In the genomic region with DNA sequence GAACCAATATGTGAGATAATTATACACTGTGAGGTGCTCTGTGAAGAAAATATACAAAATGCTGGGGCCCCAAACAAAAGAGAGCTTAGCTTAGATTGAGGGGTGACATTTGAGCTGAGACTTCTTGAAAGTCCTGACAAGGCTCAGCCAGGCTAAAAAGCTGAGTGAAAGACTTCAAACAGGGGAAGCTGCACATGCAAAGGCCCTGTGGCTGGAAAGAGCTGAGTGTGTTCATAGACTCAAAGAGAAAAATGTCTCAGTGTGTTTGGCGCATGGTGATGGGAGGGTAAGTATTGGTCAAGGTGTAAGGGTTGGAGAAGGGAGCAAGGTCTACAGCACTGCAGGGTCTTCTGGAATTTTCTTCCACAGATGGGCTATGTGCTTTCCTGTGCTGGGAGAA, we compare ENCODE assay signal across 26 cellular contexts.
DNase-seq lines count a peak whose midpoint lies in the region; ATAC-seq, FAIRE-seq and TF ChIP-seq lines count a peak whose summit lies in the region.
"Had no signal": no experiment of that assay in that cellular context is flagged by ENCODE, and none has a peak within 500 bp of the region (broad histone marks: within the 10 kb centered on the region; RNA-seq: fewer than 3 reads in every experiment).

No MANE protein-coding gene starts in this region.

- H2AK5ac ChIP-seq in mesendoderm (ENCODE audit: low read length) = no peak overlapping the region

- H3K4me3 ChIP-seq in A673 (ENCODE audit: low read depth, low read length, poor library complexity, severe bottlenecking) = no peak overlapping the region
- H3K4me3 ChIP-seq in K562 = no peak overlapping the region
- no peak overlapping the region for H3K4me3 ChIP-seq in mesendoderm (ENCODE audit: low read length)
- H3K4me3 ChIP-seq: A549, BLaER1, GM12878 had no signal

- no peaks in the 10 kb centered on the region for H3K36me3 ChIP-seq in A673 (ENCODE audit: insufficient read depth, low read length, poor library complexity, severe bottlenecking)
- H3K36me3 ChIP-seq in K562 (ENCODE audit: control insufficient read depth, insufficient read depth, low read length) = no peaks in the 10 kb centered on the region
- no peaks in the 10 kb centered on the region for H3K36me3 ChIP-seq in mesendoderm (ENCODE audit: control insufficient read depth, insufficient read depth, low read length)
- H3K36me3 ChIP-seq: BE2C, BLaER1 had no signal

- H3K27me3 ChIP-seq in A673 (replicated peaks; ENCODE audit: insufficient read depth, low read depth, low read length, poor library complexity) = no peaks in the 10 kb centered on the region
- H3K27me3 ChIP-seq in K562 (ENCODE audit: control insufficient read depth in 2 of 2, insufficient read depth in 2 of 2, low read length in 2 of 2) = peaks cover 6 to 42% of the 10 kb centered on the region in 2 experiments; a peak in 3 of 5 replicates
- no peaks in the 10 kb centered on the region for H3K27me3 ChIP-seq in mesendoderm (ENCODE audit: insufficient read depth, low read length, poor library complexity)
- H3K27me3 ChIP-seq: BE2C, BLaER1 had no signal

- H2BK15ac ChIP-seq in mesendoderm (replicated peaks; ENCODE audit: low read depth) = no peak overlapping the region

- H3K27ac ChIP-seq in A673 (ENCODE audit: low read depth, low read length, poor library complexity, severe bottlenecking) = peak overlapping the region; percentile 39
- no peak overlapping the region for H3K27ac ChIP-seq in K562 (ENCODE audit: extremely low read depth, low read depth, low read length)
- H3K27ac ChIP-seq in mesendoderm (ENCODE audit: low read depth, low read length) = no peak overlapping the region
- H3K27ac ChIP-seq: 22Rv1, A549, BLaER1 had no signal

- peaks cover 3% of the 10 kb centered on the region for H4K20me1 ChIP-seq in K562 (replicated peaks; ENCODE audit: control insufficient read depth, insufficient read depth, low read length)
- H4K20me1 ChIP-seq: BLaER1 had no signal

- no peak overlapping the region for H2BK120ac ChIP-seq in mesendoderm (ENCODE audit: low read depth, low read length)

- H3K9me1 ChIP-seq in K562 (ENCODE audit: control insufficient read depth, insufficient read depth, low read length) = no peaks in the 10 kb centered on the region

- 40% methylated on average over 1 of the region's 1 CpG for WGBS in K562 (ENCODE audit: insufficient coverage, low coverage, missing lambda C conversion rate)
- no CpG with 5 or more reads among the region's 1 CpG for WGBS in mesendoderm (ENCODE audit: extremely low coverage, insufficient coverage, low lambda C conversion rate)

- no peak overlapping the region for H2AFZ ChIP-seq in K562 (ENCODE audit: low read depth, low read length)

- ATAC-seq in K562 (no peak), GM18909 (IDR thresholded peaks at IDR 0.05; ENCODE audit: poor library complexity, unreplicated experiment) (no peak), GM21737 (IDR thresholded peaks at IDR 0.05; ENCODE audit: unreplicated experiment) (no peak)
- ATAC-seq: A549, GM12878 had no signal

- H3K4ac ChIP-seq in mesendoderm (ENCODE audit: low read depth, low read length) = no peak overlapping the region

- no peak for DNase-seq in A673 (ENCODE audit: low spot score)
- no peak for DNase-seq in K562 (ENCODE audit: extremely low read depth in 1 of 4, low spot score in 3 of 4)
- no peak for DNase-seq in mesendoderm
- DNase-seq in stimulated activated CD4-positive, alpha-beta T cell treated with anti-CD3 and anti-CD28 coated beads, Interleukin-15, amount 100 ng/mL, for 24 hours = no peak
- DNase-seq: ACHN; BE2C; C1 segment of cervical spinal cord; CD4-positive, alpha-beta memory T cell; CD4-positive, CD25-positive, alpha-beta regulatory T cell; CD8-positive, alpha-beta memory T cell; COR-L47; DMS 273 treated with DMSO at 0.1 percent for 48 hours; DMS153; DMS53; DMS79; EL; GDM1 had no signal

- no peak overlapping the region for H4K8ac ChIP-seq in mesendoderm (ENCODE audit: low read depth, low read length)

- TF ChIP-seq RAD21 in K562 (CRISPR knock-in tag; conservative IDR thresholded peaks at IDR 0.05 in 1 of 2, IDR thresholded peaks at IDR 0.05 in 1 of 2) = no peak

- no peak overlapping the region for H3K9ac ChIP-seq in K562 (ENCODE audit: insufficient read depth in 1 of 2, low read depth in 2 of 2, low read length in 2 of 2)
- no peak overlapping the region for H3K9ac ChIP-seq in mesendoderm (ENCODE audit: low read length)
- H3K9ac ChIP-seq: BLaER1 had no signal

- CTCF ChIA-PET in A673 (lab: Charles Lee) = no interaction called here
- CTCF ChIA-PET in K562 (lab: Yijun Ruan, JAX; ENCODE audit: low intra/inter-chr PET ratio) = no interaction called here

- peak overlapping the region; percentile 90 for H2BK5ac ChIP-seq in mesendoderm (ENCODE audit: low read length)

- intact Hi-C loops in A673 (cut with micrococcal nuclease; ENCODE audit: unreplicated experiment) (no loop called here), K562 (cut with micrococcal nuclease) (no loop called here)

- TF ChIP-seq CTCF in A673 (conservative IDR thresholded peaks at IDR 0.05; ENCODE audit: low read depth, low read length) (no peak), K562 (IDR thresholded peaks at IDR 0.05 in 2 of 3, conservative IDR thresholded peaks at IDR 0.05 in 1 of 3; ENCODE audit: insufficient read depth in 2 of 3, low read depth in 1 of 3, low read length in 3 of 3) (no peak)

- H3K79me1 ChIP-seq in mesendoderm (ENCODE audit: low read length) = no peaks in the 10 kb centered on the region

- BruUV-seq in A673 (replicated peaks; lab: Mats Ljungman, UMichigan) (no TSS peak), K562 (replicated peaks; lab: Mats Ljungman, UMichigan) (no TSS peak)

- TF ChIP-seq POLR2A in K562 (conservative IDR thresholded peaks at IDR 0.05) = no peak

- H3K56ac ChIP-seq in mesendoderm (ENCODE audit: low read length) = no peak overlapping the region

- POLR2A ChIA-PET in A673 (lab: Charles Lee; ENCODE audit: low non-redundant PET) (no interaction called here), K562 (lab: Yijun Ruan, JAX) (no interaction called here)

- in situ Hi-C loops in K562 (cut with MboI) = no loop called here

- no peak for FAIRE-seq in K562 (lab: Jason Lieb, UNC)
- FAIRE-seq: A549, GM12878, GM12892, GM18507, GM19239 had no signal

- H3K4me2 ChIP-seq in K562 (ENCODE audit: insufficient read depth, low read length) (no peak overlapping the region), mesendoderm (ENCODE audit: low read length) (no peak overlapping the region)
- H3K4me2 ChIP-seq: A549 had no signal

- H3K4me1 ChIP-seq in A673 (ENCODE audit: insufficient read depth, low read length, poor library complexity, severe bottlenecking) (peaks cover 42% of the 10 kb centered on the region), K562 (replicated peaks in 1 of 2; ENCODE audit: control insufficient read depth in 2 of 2, insufficient read depth in 2 of 2, low read length in 2 of 2) (no peaks in the 10 kb centered on the region), mesendoderm (ENCODE audit: control insufficient read depth, low read depth, low read length) (peaks cover 6% of the 10 kb centered on the region)
- H3K4me1 ChIP-seq: A549, BE2C had no signal

- H4K5ac ChIP-seq in mesendoderm (ENCODE audit: low read length) = no peak overlapping the region

- H3K23ac ChIP-seq in mesendoderm (ENCODE audit: low read length) = no peak overlapping the region

- H3K79me2 ChIP-seq in K562 (ENCODE audit: control insufficient read depth, insufficient read depth, low read length) (no peaks in the 10 kb centered on the region), mesendoderm (ENCODE audit: control insufficient read depth, insufficient read depth, low read length) (no peaks in the 10 kb centered on the region)

- no peak overlapping the region for H3K18ac ChIP-seq in mesendoderm (ENCODE audit: low read length)

- H3K9me3 ChIP-seq in A673 (ENCODE audit: low read depth, low read length, poor library complexity, severe bottlenecking) = no peaks in the 10 kb centered on the region
- no peaks in the 10 kb centered on the region for H3K9me3 ChIP-seq in K562 (replicated peaks; ENCODE audit: control insufficient read depth, insufficient read depth, low read depth, low read length)
- H3K9me3 ChIP-seq: A549, BE2C, BLaER1 had no signal

- TF ChIP-seq EP300 in K562 (IDR thresholded peaks at IDR 0.05; ENCODE audit: low read length) = no peak

TF ChIP-seq in K562, 482 proteins besides CTCF, POLR2A, EP300 and RAD21:
- TF ChIP-seq MTA3 (IDR thresholded peaks at IDR 0.05; ENCODE audit: borderline replicate concordance) (no peak), RBM25 (IDR thresholded peaks at IDR 0.05; ENCODE audit: low read depth, low read length, severe bottlenecking) (peak; percentile 57), CSDE1 (IDR thresholded peaks at IDR 0.05) (no peak), HMG20A (CRISPR knock-in tag; conservative IDR thresholded peaks at IDR 0.05) (no peak), DIDO1 (tag; IDR thresholded peaks at IDR 0.05; ENCODE audit: low read depth) (no peak), KDM1A (IDR thresholded peaks at IDR 0.05) (no peak)
- TF ChIP-seq, protein P1, sequence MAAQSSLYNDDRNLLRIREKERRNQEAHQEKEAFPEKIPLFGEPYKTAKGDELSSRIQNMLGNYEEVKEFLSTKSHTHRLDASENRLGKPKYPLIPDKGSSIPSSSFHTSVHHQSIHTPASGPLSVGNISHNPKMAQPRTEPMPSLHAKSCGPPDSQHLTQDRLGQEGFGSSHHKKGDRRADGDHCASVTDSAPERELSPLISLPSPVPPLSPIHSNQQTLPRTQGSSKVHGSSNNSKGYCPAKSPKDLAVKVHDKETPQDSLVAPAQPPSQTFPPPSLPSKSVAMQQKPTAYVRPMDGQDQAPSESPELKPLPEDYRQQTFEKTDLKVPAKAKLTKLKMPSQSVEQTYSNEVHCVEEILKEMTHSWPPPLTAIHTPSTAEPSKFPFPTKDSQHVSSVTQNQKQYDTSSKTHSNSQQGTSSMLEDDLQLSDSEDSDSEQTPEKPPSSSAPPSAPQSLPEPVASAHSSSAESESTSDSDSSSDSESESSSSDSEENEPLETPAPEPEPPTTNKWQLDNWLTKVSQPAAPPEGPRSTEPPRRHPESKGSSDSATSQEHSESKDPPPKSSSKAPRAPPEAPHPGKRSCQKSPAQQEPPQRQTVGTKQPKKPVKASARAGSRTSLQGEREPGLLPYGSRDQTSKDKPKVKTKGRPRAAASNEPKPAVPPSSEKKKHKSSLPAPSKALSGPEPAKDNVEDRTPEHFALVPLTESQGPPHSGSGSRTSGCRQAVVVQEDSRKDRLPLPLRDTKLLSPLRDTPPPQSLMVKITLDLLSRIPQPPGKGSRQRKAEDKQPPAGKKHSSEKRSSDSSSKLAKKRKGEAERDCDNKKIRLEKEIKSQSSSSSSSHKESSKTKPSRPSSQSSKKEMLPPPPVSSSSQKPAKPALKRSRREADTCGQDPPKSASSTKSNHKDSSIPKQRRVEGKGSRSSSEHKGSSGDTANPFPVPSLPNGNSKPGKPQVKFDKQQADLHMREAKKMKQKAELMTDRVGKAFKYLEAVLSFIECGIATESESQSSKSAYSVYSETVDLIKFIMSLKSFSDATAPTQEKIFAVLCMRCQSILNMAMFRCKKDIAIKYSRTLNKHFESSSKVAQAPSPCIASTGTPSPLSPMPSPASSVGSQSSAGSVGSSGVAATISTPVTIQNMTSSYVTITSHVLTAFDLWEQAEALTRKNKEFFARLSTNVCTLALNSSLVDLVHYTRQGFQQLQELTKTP (IDR thresholded peaks at IDR 0.05; ENCODE audit: low read depth in 1 of 2, partially characterized antibody in 2 of 2) = no peak
